25 cellular contexts compared by ENCODE assay signal in genomic region chr6:94862116-94862515, GRCh38.
"Had no signal": no experiment of that assay in that cellular context is flagged by ENCODE, and none has a peak within 500 bp of the region (broad histone marks: within the 10 kb centered on the region; RNA-seq: fewer than 3 reads in every experiment).

No MANE protein-coding gene starts in this region.

- H3K4me3 Mint-ChIP-seq: activated CD4-positive, alpha-beta T cell treated with anti-CD3 and anti-CD28 coated beads for 36 hours; activated CD8-positive, alpha-beta T cell treated with anti-CD3 and anti-CD28 coated beads, Interleukin-2, amount 10 ng/mL, durations not matched to agents 7 days and 5 days; activated T-cell treated with anti-CD3 and anti-CD28 coated beads, Interleukin-2, amount 50 U/mL, for 72 hours; central memory CD8-positive, alpha-beta T cell; mesothelial cell of epicardium; naive B cell; nephron progenitor cell had no signal

- H3K27ac ChIP-seq: gastrocnemius medialis, spleen, tibial nerve had no signal

- H3K9me3 Mint-ChIP-seq: activated T-cell treated with anti-CD3 and anti-CD28 coated beads, Interleukin-2, amount 50 U/mL, for 72 hours; mesothelial cell of epicardium; nephron progenitor cell had no signal

- H3K4me1 ChIP-seq: gastrocnemius medialis, spleen, tibial nerve had no signal

- FAIRE-seq: colon, endometrium had no signal

- DNase-seq: activated CD4-positive, alpha-beta T cell treated with anti-CD3 and anti-CD28 coated beads for 36 hours; activated CD4-positive, CD25-positive, alpha-beta regulatory T cell; activated CD8-positive, alpha-beta T cell treated with anti-CD3 and anti-CD28 coated beads, Interleukin-2, amount 10 ng/mL, durations not matched to agents 7 days and 5 days; activated naive CD4-positive, alpha-beta T cell; activated T-cell treated with anti-CD3 and anti-CD28 coated beads for 4 hours; activated T-cell treated with anti-CD3 and anti-CD28 coated beads, Interleukin-2, amount 50 U/mL, for 72 hours; anterior cingulate cortex; dermis blood vessel endothelial cell; effector CD8-positive, alpha-beta T cell; gastrocnemius medialis; glutamatergic neuron; islet precursor cell; left ventricle myocardium superior; naive B cell; nephron progenitor cell; occipital lobe; right cardiac atrium; spleen; stimulated activated naive CD4-positive, alpha-beta T cell had no signal

- H3K4me3 ChIP-seq: gastrocnemius medialis, spleen, tibial nerve had no signal

- H3K36me3 ChIP-seq: gastrocnemius medialis, spleen, tibial nerve had no signal

- ATAC-seq: activated CD4-positive, alpha-beta T cell treated with anti-CD3 and anti-CD28 coated beads for 36 hours; activated CD8-positive, alpha-beta T cell treated with anti-CD3 and anti-CD28 coated beads, Interleukin-2, amount 10 ng/mL, durations not matched to agents 7 days and 5 days; activated naive CD4-positive, alpha-beta T cell treated with anti-CD3 and anti-CD28 coated beads, Interleukin-2, amount 50 U/mL, for 72 hours; activated T-cell treated with anti-CD3 and anti-CD28 coated beads, Interleukin-2, amount 50 U/mL, for 72 hours; gastrocnemius medialis; left ventricle myocardium superior; right cardiac atrium had no signal

- H3K36me3 Mint-ChIP-seq: activated naive CD4-positive, alpha-beta T cell treated with anti-CD3 and anti-CD28 coated beads, Interleukin-2, amount 50 U/mL, for 72 hours; mesothelial cell of epicardium; naive B cell had no signal

- H3K27me3 ChIP-seq: gastrocnemius medialis, spleen, tibial nerve had no signal

- H3K27me3 Mint-ChIP-seq: activated CD4-positive, alpha-beta T cell treated with anti-CD3 and anti-CD28 coated beads for 36 hours; central memory CD8-positive, alpha-beta T cell; naive B cell had no signal

- H3K4me1 Mint-ChIP-seq: activated CD4-positive, alpha-beta T cell treated with anti-CD3 and anti-CD28 coated beads for 36 hours; central memory CD8-positive, alpha-beta T cell; naive B cell; nephron progenitor cell had no signal

- H3K9me3 ChIP-seq: gastrocnemius medialis, tibial nerve had no signal

- H3K27ac Mint-ChIP-seq: activated CD4-positive, alpha-beta T cell treated with anti-CD3 and anti-CD28 coated beads for 36 hours; activated CD8-positive, alpha-beta T cell treated with anti-CD3 and anti-CD28 coated beads, Interleukin-2, amount 10 ng/mL, durations not matched to agents 7 days and 5 days; activated naive CD4-positive, alpha-beta T cell treated with anti-CD3 and anti-CD28 coated beads, Interleukin-2, amount 50 U/mL, for 72 hours; activated T-cell treated with anti-CD3 and anti-CD28 coated beads, Interleukin-2, amount 50 U/mL, for 72 hours; mesothelial cell of epicardium; naive B cell; nephron progenitor cell had no signal
